In the genomic region with DNA sequence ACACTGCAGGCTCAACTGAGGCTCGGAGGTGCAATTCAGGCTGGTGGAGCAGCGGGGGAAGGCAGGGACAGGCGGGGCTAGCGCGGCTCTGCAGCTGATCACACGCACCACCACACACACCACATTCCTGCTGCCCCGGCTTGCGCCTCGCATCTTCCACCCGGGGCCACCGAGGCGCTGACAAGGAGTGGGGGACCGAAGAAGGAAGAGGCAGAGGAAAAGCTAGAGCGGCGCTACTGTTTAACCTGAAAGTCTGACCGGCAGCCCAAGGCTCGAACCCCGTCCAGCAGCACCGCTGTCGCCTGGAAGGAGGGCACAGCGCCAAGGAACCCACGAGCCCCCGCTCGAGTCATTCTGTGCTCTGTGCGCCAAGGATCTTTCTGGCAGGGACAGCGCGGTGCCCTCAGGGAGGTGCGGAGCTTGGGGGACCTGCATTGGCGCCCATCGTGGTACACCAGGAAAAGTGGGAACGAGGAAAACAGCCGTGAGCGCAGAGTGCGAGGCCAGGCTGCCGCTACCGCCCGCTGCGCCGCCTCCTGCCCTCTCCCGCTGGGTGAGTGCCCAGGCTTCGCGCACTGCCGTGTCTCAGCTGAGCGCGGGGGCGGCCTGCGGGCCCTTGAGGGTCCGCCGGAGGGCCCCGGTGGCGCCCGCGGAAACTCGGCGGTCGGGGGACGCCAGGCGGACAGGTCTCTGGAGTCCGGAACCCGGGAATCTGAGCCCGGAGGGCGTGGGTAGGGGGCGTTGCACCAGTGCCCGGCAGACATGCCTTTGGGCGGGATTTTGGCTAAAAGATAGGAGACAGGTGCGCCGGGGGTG, we compare ENCODE assay signal across 8 cellular contexts. TPM values are rescaled to one million over a fixed set of nuclear protein-coding genes. Genes with fewer than 3 reads are reported as not detected.
A peak's percentile ranks its signal among the peaks of the same experiment; 100 is the strongest.
DNase-seq lines count a peak whose midpoint lies in the region; ATAC-seq, FAIRE-seq and TF ChIP-seq lines count a peak whose summit lies in the region.

No MANE protein-coding gene starts in this region.

- peak overlapping the region; percentile 0 for H3K4ac ChIP-seq in mesendoderm (ENCODE audit: low read depth, low read length)

- peaks cover 2% of the 10 kb centered on the region for H3K9me3 Mint-ChIP-seq in chondrocyte (ENCODE audit: low read depth)

- peak overlapping the region; percentile 57 for H3K4me3 ChIP-seq in mesendoderm (ENCODE audit: low read length)

- no peak overlapping the region for H2BK120ac ChIP-seq in mesendoderm (ENCODE audit: low read depth, low read length)

- H3K27ac ChIP-seq in mesendoderm (ENCODE audit: low read depth, low read length) = no peak overlapping the region

- H2BK15ac ChIP-seq in mesendoderm (replicated peaks; ENCODE audit: low read depth) = no peak overlapping the region

- peak overlapping the region; percentile 85 for H3K9ac ChIP-seq in mesendoderm (ENCODE audit: low read length)

- H3K4me1 Mint-ChIP-seq in chondrocyte (ENCODE audit: low read depth) = peaks cover 14% of the 10 kb centered on the region

- H3K36me3 ChIP-seq in mesendoderm (ENCODE audit: control insufficient read depth, insufficient read depth, low read length) = no peaks in the 10 kb centered on the region

- no CpG with 5 or more reads among the region's 67 CpGs for WGBS in mesendoderm (ENCODE audit: extremely low coverage, insufficient coverage, low lambda C conversion rate)

- peak overlapping the region; percentile 51 for H3K23ac ChIP-seq in mesendoderm (ENCODE audit: low read length)

- DNase-seq in NCI-H82 (lab: John Stamatoyannopoulos, UW) (peak; percentile 51), NCI-H82 treated with DMSO at 0.1 percent for 48 hours (lab: John Stamatoyannopoulos, UW; ENCODE audit: unreplicated experiment) (no peak), chondrocyte (ENCODE audit: low spot score) (peak; percentile 82), mesendoderm (peak; percentile 70), urothelium cell line (ENCODE audit: low spot score) (peak; percentile 58), activated gamma-delta T cell treated with Interleukin-2 at 50 U/mL for 16 hours (no peak)

- FAIRE-seq in urothelium cell line (lab: Jason Lieb, UNC) = no peak

- H3K18ac ChIP-seq in mesendoderm (ENCODE audit: low read length) = peak overlapping the region; percentile 29

- peak overlapping the region; percentile 96 for H3K4me2 ChIP-seq in mesendoderm (ENCODE audit: low read length)

- no peaks in the 10 kb centered on the region for H3K27me3 ChIP-seq in mesendoderm (ENCODE audit: insufficient read depth, low read length, poor library complexity)

- no peaks in the 10 kb centered on the region for H3K79me2 ChIP-seq in mesendoderm (ENCODE audit: control insufficient read depth, insufficient read depth, low read length)

- H4K8ac ChIP-seq in mesendoderm (ENCODE audit: low read depth, low read length) = no peak overlapping the region

- ATAC-seq in GM21717 (IDR thresholded peaks at IDR 0.05; ENCODE audit: unreplicated experiment) = no peak
- ATAC-seq in HG02973 (IDR thresholded peaks at IDR 0.05; ENCODE audit: unreplicated experiment) = no peak

- no peaks in the 10 kb centered on the region for H3K79me1 ChIP-seq in mesendoderm (ENCODE audit: low read length)

- peaks cover 49% of the 10 kb centered on the region for H3K27me3 Mint-ChIP-seq in chondrocyte (ENCODE audit: low read depth)

- peak overlapping the region; percentile 70 for H3K4me3 Mint-ChIP-seq in chondrocyte (ENCODE audit: unreplicated experiment)

- H3K4me1 ChIP-seq in mesendoderm (ENCODE audit: control insufficient read depth, low read depth, low read length) = no peaks in the 10 kb centered on the region

- no peak overlapping the region for H3K27ac Mint-ChIP-seq in chondrocyte (ENCODE audit: unreplicated experiment)

- no peak for TF ChIP-seq CTCF in chondrocyte (IDR thresholded peaks at IDR 0.05)

- no peak overlapping the region for H4K5ac ChIP-seq in mesendoderm (ENCODE audit: low read length)

- peak overlapping the region; percentile 92 for H3K56ac ChIP-seq in mesendoderm (ENCODE audit: low read length)

- H2BK5ac ChIP-seq in mesendoderm (ENCODE audit: low read length) = no peak overlapping the region

- no peak overlapping the region for H2AK5ac ChIP-seq in mesendoderm (ENCODE audit: low read length)

- H3K36me3 Mint-ChIP-seq in chondrocyte (ENCODE audit: low read depth) = no peaks in the 10 kb centered on the region

RNA-seq across cellular contexts. Expression of gene KCNJ3, which starts 0.9 kb away (rescaled TPM):
- 0.07 to 0.51 TPM in 2 of 3 replicates, not detected in the other for total RNA-seq in chondrocyte
- 2.5 TPM for polyA plus RNA-seq in mesendoderm (2013, experiment 1 of 2)
- 2.3 TPM for polyA plus RNA-seq in mesendoderm (2013, experiment 2 of 2)

Comparison
In these comparisons a context has a peak if more than half of its experiments do, and no peak if none do; other contexts are left out.
1. DNase-seq: peak in NCI-H82 (single experiment), chondrocyte (single experiment), mesendoderm (single experiment) and urothelium cell line (single experiment); none in NCI-H82 treated with DMSO at 0.1 percent for 48 hours (single experiment) and activated gamma-delta T cell treated with Interleukin-2 at 50 U/mL for 16 hours (single experiment).